8 cellular contexts compared by ENCODE assay signal in genomic region chr15:48645558-48646330, GRCh38. TPM values are rescaled to one million over a fixed set of nuclear protein-coding genes. Genes with fewer than 3 reads are reported as not detected.
A peak's percentile ranks its signal among the peaks of the same experiment; 100 is the strongest.
DNase-seq lines count a peak whose midpoint lies in the region; ATAC-seq and TF ChIP-seq lines count a peak whose summit lies in the region.

TSS of gene FBN1 (minus strand) at chr15:48645709. CDS start at chr15:48644769, 940 bp downstream.

- H3K36me3 ChIP-seq in muscle layer of duodenum (ENCODE audit: control insufficient read depth in 1 of 2, insufficient read depth in 2 of 2, low read length in 2 of 2) = no peaks in the 10 kb centered on the region

- TF ChIP-seq CTCF in WI38 (IDR thresholded peaks at IDR 0.05; ENCODE audit: low read depth, low read length) (no peak), fibroblast of pulmonary artery (IDR thresholded peaks at IDR 0.05; ENCODE audit: low read length, missing control alignments) (no peak)

- H3K9me3 ChIP-seq in muscle layer of duodenum (ENCODE audit: control insufficient read depth in 1 of 2, low read length in 2 of 2) = no peaks in the 10 kb centered on the region

- peaks cover 0 to 21% of the 10 kb centered on the region in 2 donors for H3K4me1 ChIP-seq in muscle layer of duodenum (ENCODE audit: control insufficient read depth in 1 of 2, insufficient read depth in 2 of 2, low read length in 2 of 2)

- H3K27me3 ChIP-seq in muscle layer of duodenum (ENCODE audit: low read depth, low read length) = no peaks in the 10 kb centered on the region

- peak; percentile 81 for DNase-seq in GM04503 (ENCODE audit: low read depth)
- DNase-seq in fibroblast of pulmonary artery (ENCODE audit: low read depth) = peak; percentile 94
- peak; percentile 70 for DNase-seq in ureter (ENCODE audit: low spot score)
- DNase-seq in Kasumi-1 (lab: John Stamatoyannopoulos, UW) = no peak

- peak within 1 kb of the TSS; percentile 85 for H3K27ac ChIP-seq in muscle layer of duodenum (ENCODE audit: low read length)

- H3K4me3 ChIP-seq in WI38 (ENCODE audit: low read depth, low read length) = peak within 1 kb of the TSS; percentile 98
- H3K4me3 ChIP-seq in fibroblast of pulmonary artery (replicated peaks; ENCODE audit: low read depth, low read length) = peak within 1 kb of the TSS; percentile 78
- H3K4me3 ChIP-seq in muscle layer of duodenum (ENCODE audit: low read depth in 1 of 2, low read length in 2 of 2) = peak within 1 kb of the TSS; percentile 77 to 94

- peak; percentile 69 for ATAC-seq in GM19452 (IDR thresholded peaks at IDR 0.05; ENCODE audit: unreplicated experiment)
- peak; percentile 55 for ATAC-seq in HG03460 (IDR thresholded peaks at IDR 0.05; ENCODE audit: unreplicated experiment)

RNA-seq across cellular contexts. Expression of gene FBN1, which starts in this region (rescaled TPM):
- 37.1 TPM for total RNA-seq in ureter

Comparison
In these comparisons a context has a peak if more than half of its experiments do, and no peak if none do; other contexts are left out.
1. DNase-seq: peak in GM04503 (single experiment), fibroblast of pulmonary artery (single experiment) and ureter (single experiment); none in Kasumi-1 (0 of 2).
2. Peak in every context shown above with its lines, with median percentiles within 50 percentile points of each other: H3K4me3 ChIP-seq.